8 cellular contexts compared by ENCODE assay signal in genomic region chr22:38706101-38706884, GRCh38. TPM values are rescaled to one million over a fixed set of nuclear protein-coding genes. Genes with fewer than 3 reads are reported as not detected.
DNase-seq lines count a peak whose midpoint lies in the region; ATAC-seq and TF ChIP-seq lines count a peak whose summit lies in the region.

No MANE protein-coding gene starts in this region.

- no peaks in the 10 kb centered on the region for H3K27me3 Mint-ChIP-seq in T-helper 17 cell
- no peaks in the 10 kb centered on the region for H3K27me3 Mint-ChIP-seq in central memory CD8-positive, alpha-beta T cell

- H3K4me3 Mint-ChIP-seq in T-helper 17 cell: peak overlapping the region; percentile 94
- H3K4me3 Mint-ChIP-seq in central memory CD8-positive, alpha-beta T cell: peak overlapping the region; percentile 91

- peak; percentile 9 for ATAC-seq in HG02970 (IDR thresholded peaks at IDR 0.05; ENCODE audit: low FRiP score, unreplicated experiment)
- ATAC-seq in T-helper 17 cell: no peak
- ATAC-seq in central memory CD8-positive, alpha-beta T cell (replicated peaks; ENCODE audit: extremely low read depth, poor library complexity, severe bottlenecking): no peak
- ATAC-seq in GM21576 (IDR thresholded peaks at IDR 0.05; ENCODE audit: unreplicated experiment): no peak

- H3K9me3 Mint-ChIP-seq in central memory CD8-positive, alpha-beta T cell: no peaks in the 10 kb centered on the region

- peak overlapping the region; percentile 79 for H3K4me3 ChIP-seq in GM12865 (ENCODE audit: low read depth, low read length)

- peak overlapping the region; percentile 60 for H3K27ac Mint-ChIP-seq in T-helper 17 cell
- peak overlapping the region; percentile 91 for H3K27ac Mint-ChIP-seq in central memory CD8-positive, alpha-beta T cell (ENCODE audit: low read depth)

- TF ChIP-seq CTCF in GM12865 (IDR thresholded peaks at IDR 0.05; ENCODE audit: insufficient read depth, low read depth, low read length, missing control alignments): no peak

- H3K36me3 Mint-ChIP-seq in T-helper 17 cell (ENCODE audit: low read depth): no peaks in the 10 kb centered on the region
- H3K36me3 Mint-ChIP-seq in central memory CD8-positive, alpha-beta T cell (ENCODE audit: insufficient read depth): peaks cover 26% of the 10 kb centered on the region

- DNase-seq in GM12865 (ENCODE audit: low read depth): peak; percentile 49
- peak in 2 of 3 donors; percentile 20 to 27 for DNase-seq in T-helper 17 cell
- no peak for DNase-seq in central memory CD8-positive, alpha-beta T cell (ENCODE audit: low spot score in 2 of 2)
- peak; percentile 44 for DNase-seq in kidney tubule cell (ENCODE audit: low spot score)
- DNase-seq in stimulated activated CD4-positive, alpha-beta T cell treated with anti-CD3 and anti-CD28 coated beads, Interleukin-2, amount 100 ng/mL, for 24 hours: peak; percentile 40 to 51
- DNase-seq in NCI-H526 treated with DMSO at 0.1 percent for 48 hours (lab: John Stamatoyannopoulos, UW): no peak

- peaks cover 46% of the 10 kb centered on the region for H3K4me1 Mint-ChIP-seq in T-helper 17 cell
- peaks cover 53% of the 10 kb centered on the region for H3K4me1 Mint-ChIP-seq in central memory CD8-positive, alpha-beta T cell

- no peaks in the 10 kb centered on the region for H3K9me3 ChIP-seq in T-helper 17 cell (ENCODE audit: control insufficient read depth, low read length, poor library complexity, severe bottlenecking)

RNA-seq across cellular contexts. Expression of gene GTPBP1, which starts 0.5 kb away (rescaled TPM):
- 100 to 1,000 TPM; 220 to 235 TPM for total RNA-seq in T-helper 17 cell

RNA-seq across cellular contexts. Expression of gene JOSD1, which starts 5.5 kb away (rescaled TPM):
- 100 to 1,000 TPM; 132 to 157 TPM for total RNA-seq in T-helper 17 cell

RNA-seq across cellular contexts. Expression of gene TOMM22, which starts 24.5 kb away (rescaled TPM):
- total RNA-seq in T-helper 17 cell: 10 to 100 TPM; 56.3 to 63.5 TPM

RNA-seq across cellular contexts. Expression of gene SUN2, which starts 49.5 kb away (rescaled TPM):
- total RNA-seq in T-helper 17 cell: 100 to 1,000 TPM; 426 to 485 TPM

RNA-seq across cellular contexts. Expression of gene CBY1, which starts 49.9 kb away (rescaled TPM):
- total RNA-seq in T-helper 17 cell: 10 to 100 TPM; 11.9 to 12.3 TPM

Comparison
In these comparisons a context has a peak if more than half of its experiments do, and no peak if none do; other contexts are left out.
1. DNase-seq: peak in GM12865 (single experiment), T-helper 17 cell (2 of 3), kidney tubule cell (single experiment) and stimulated activated CD4-positive, alpha-beta T cell treated with anti-CD3 and anti-CD28 coated beads, Interleukin-2, amount 100 ng/mL, for 24 hours (2 of 2); none in central memory CD8-positive, alpha-beta T cell (0 of 2) and NCI-H526 treated with DMSO at 0.1 percent for 48 hours (single experiment).